In the genomic region with DNA sequence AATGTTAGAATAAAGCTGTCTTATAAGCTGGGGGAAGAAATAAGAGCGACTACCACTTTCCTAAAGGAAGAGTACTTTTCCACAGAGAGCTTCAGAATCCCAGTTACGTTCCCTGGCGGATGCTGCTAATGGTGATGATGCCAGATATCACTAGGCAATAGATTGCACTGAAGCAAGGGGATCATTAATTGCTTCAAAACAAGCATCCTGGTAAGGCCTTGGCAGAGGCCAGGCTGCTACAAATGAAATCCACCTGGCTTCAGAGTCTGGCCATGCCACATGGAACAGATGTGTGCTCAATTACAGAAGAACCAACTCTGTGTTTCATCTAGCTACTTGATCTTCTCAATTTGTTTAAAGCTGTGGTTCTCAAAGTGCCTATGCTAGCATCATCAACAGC, we compare ENCODE assay signal across 20 cellular contexts. TPM values are rescaled to one million over a fixed set of nuclear protein-coding genes. Genes with fewer than 3 reads are reported as not detected.
DNase-seq lines count a peak whose midpoint lies in the region; ATAC-seq, FAIRE-seq and TF ChIP-seq lines count a peak whose summit lies in the region.
"Had no signal": no experiment of that assay in that cellular context is flagged by ENCODE, and none has a peak within 500 bp of the region (broad histone marks: within the 10 kb centered on the region; RNA-seq: fewer than 3 reads in every experiment).

No MANE protein-coding gene starts in this region.

- H3K9me3 ChIP-seq in astrocyte (ENCODE audit: insufficient read depth, low read depth, low read length), result no peaks in the 10 kb centered on the region
- no peaks in the 10 kb centered on the region for H3K9me3 ChIP-seq in lung (ENCODE audit: control insufficient read depth in 2 of 2, insufficient read depth in 1 of 2, low read length in 1 of 2)
- no peaks in the 10 kb centered on the region for H3K9me3 ChIP-seq in mucosa of descending colon
- H3K9me3 ChIP-seq: thoracic aorta had no signal

- no peaks in the 10 kb centered on the region for H3K27me3 Mint-ChIP-seq in astrocyte (ENCODE audit: low read depth, unreplicated experiment)
- H3K27me3 Mint-ChIP-seq in activated T-helper 17 cell treated with anti-CD3 and anti-CD28 coated beads, Interleukin-2, amount 50 U/mL, for 72 hours, result peaks cover 24% of the 10 kb centered on the region

- peak overlapping the region; percentile 81; the same call in 1 of the 2 replicates for H3K4me2 ChIP-seq in KMS-11
- H3K4me2 ChIP-seq in astrocyte (ENCODE audit: low read length), result no peak overlapping the region

- FAIRE-seq in astrocyte (lab: Jason Lieb, UNC), result no peak
- FAIRE-seq: K562 had no signal

- no peaks in the 10 kb centered on the region for H3K79me2 ChIP-seq in KMS-11 (ENCODE audit: insufficient read depth, low read depth)
- peaks cover 89% of the 10 kb centered on the region for H3K79me2 ChIP-seq in astrocyte (ENCODE audit: insufficient read depth, low read length)

- ATAC-seq in lung (ENCODE audit: insufficient read depth, low FRiP score), result no peak
- no peak for ATAC-seq in activated T-helper 17 cell treated with anti-CD3 and anti-CD28 coated beads, Interleukin-2, amount 50 U/mL, for 72 hours (replicated peaks)
- no peak for ATAC-seq in mucosa of descending colon
- ATAC-seq: K562, sciatic nerve had no signal

- H3K27me3 ChIP-seq in KMS-11 (ENCODE audit: insufficient read depth, low read depth), result no peaks in the 10 kb centered on the region
- H3K27me3 ChIP-seq in astrocyte (ENCODE audit: insufficient read depth, low read length), result no peaks in the 10 kb centered on the region
- no peaks in the 10 kb centered on the region for H3K27me3 ChIP-seq in lung (ENCODE audit: control insufficient read depth, insufficient read depth)

- H3K4me3 ChIP-seq in KMS-11 (IDR thresholded peaks at IDR 0.05; ENCODE audit: insufficient read depth, low read depth, low read length) (no peak overlapping the region), astrocyte (ENCODE audit: insufficient read depth, low read depth, low read length) (no peak overlapping the region), lung (no peak overlapping the region), mucosa of descending colon (no peak overlapping the region)
- H3K4me3 ChIP-seq: K562, thoracic aorta had no signal

- intact Hi-C loops in mucosa of descending colon (cut with DNase I, micrococcal nuclease), result no loop called here

- H3K4me3 Mint-ChIP-seq in astrocyte (ENCODE audit: unreplicated experiment), result no peak overlapping the region
- no peak overlapping the region for H3K4me3 Mint-ChIP-seq in activated T-helper 17 cell treated with anti-CD3 and anti-CD28 coated beads, Interleukin-2, amount 50 U/mL, for 72 hours
- H3K4me3 Mint-ChIP-seq: activated CD4-positive, alpha-beta T cell treated with anti-CD3 and anti-CD28 coated beads, Interleukin-2, amount 10 ng/mL, durations not matched to agents 24 days and 14 days; CD4-positive, CD25-positive, alpha-beta regulatory T cell had no signal

- 91% methylated on average over 3 of the region's 3 CpGs for WGBS in lung, 2 donors

- H4K20me1 ChIP-seq in KMS-11 (ENCODE audit: insufficient read depth) (no peaks in the 10 kb centered on the region), astrocyte (ENCODE audit: insufficient read depth, low read length) (peaks cover 36% of the 10 kb centered on the region)

- no peak for TF ChIP-seq CTCF in KMS-11 (conservative IDR thresholded peaks at IDR 0.05; ENCODE audit: low read depth, low read length)
- TF ChIP-seq CTCF in astrocyte (IDR thresholded peaks at IDR 0.05; ENCODE audit: insufficient read depth, low read depth, low read length), result no peak
- no peak for TF ChIP-seq CTCF in lung (IDR thresholded peaks at IDR 0.05; ENCODE audit: control extremely low read depth, extremely low read depth)
- TF ChIP-seq CTCF in mucosa of descending colon (IDR thresholded peaks at IDR 0.05), result no peak

- H3K27ac Mint-ChIP-seq in astrocyte (ENCODE audit: unreplicated experiment), result peak overlapping the region; percentile 44
- no peak overlapping the region for H3K27ac Mint-ChIP-seq in activated T-helper 17 cell treated with anti-CD3 and anti-CD28 coated beads, Interleukin-2, amount 50 U/mL, for 72 hours
- H3K27ac Mint-ChIP-seq: activated CD4-positive, alpha-beta T cell treated with anti-CD3 and anti-CD28 coated beads, Interleukin-2, amount 10 ng/mL, durations not matched to agents 24 days and 14 days; CD4-positive, CD25-positive, alpha-beta regulatory T cell had no signal

- H3K4me1 ChIP-seq in KMS-11 (ENCODE audit: low read depth, poor library complexity, severe bottlenecking) (peaks cover 59% of the 10 kb centered on the region), astrocyte (ENCODE audit: insufficient read depth, low read length) (peaks cover 38% of the 10 kb centered on the region), lung (ENCODE audit: control insufficient read depth in 2 of 2, insufficient read depth in 2 of 2, low read length in 2 of 2) (peaks cover 20 to 46% of the 10 kb centered on the region in 2 donors), mucosa of descending colon (ENCODE audit: low read depth) (no peaks in the 10 kb centered on the region)

- DNase-seq in DMS 273 treated with DMSO at 0.1 percent for 48 hours (lab: John Stamatoyannopoulos, UW) (peak; percentile 96), astrocyte (ENCODE audit: low read depth) (no peak), lung (ENCODE audit: low spot score) (no peak), NCI-H345 (lab: John Stamatoyannopoulos, UW) (no peak), mucosa of descending colon (no peak)
- DNase-seq: activated CD4-positive, alpha-beta T cell treated with anti-CD3 and anti-CD28 coated beads, Interleukin-2, amount 10 ng/mL, durations not matched to agents 24 days and 14 days; activated CD8-positive, alpha-beta memory T cell treated with anti-CD3 and anti-CD28 coated beads, Interleukin-2, amount 50 U/mL, for 48 hours; activated naive CD4-positive, alpha-beta T cell treated with Interleukin-2 at 50 U/mL for 16 hours; CD4-positive, CD25-positive, alpha-beta regulatory T cell; hippocampal formation; kidney glomerular epithelial cell; occipital lobe; stimulated activated CD4-positive, alpha-beta T cell treated with anti-CD3 and anti-CD28 coated beads, Interleukin-2, amount 100 ng/mL, for 24 hours had no signal

- H3K27ac ChIP-seq in KMS-11 (peak overlapping the region; percentile 14; the same call in 1 of the 2 replicates), astrocyte (ENCODE audit: low read depth, low read length) (no peak overlapping the region), lung (ENCODE audit: low read depth in 1 of 2, low read length in 1 of 2) (peak overlapping the region; percentile 57 to 83)
- H3K27ac ChIP-seq: HL-60, thoracic aorta had no signal

- no peak overlapping the region for H3K9ac ChIP-seq in KMS-11
- no peak overlapping the region for H3K9ac ChIP-seq in astrocyte (ENCODE audit: low read length)

- H3K4me1 Mint-ChIP-seq in astrocyte (ENCODE audit: low read depth, unreplicated experiment), result peaks cover 75% of the 10 kb centered on the region
- H3K4me1 Mint-ChIP-seq in activated T-helper 17 cell treated with anti-CD3 and anti-CD28 coated beads, Interleukin-2, amount 50 U/mL, for 72 hours, result no peaks in the 10 kb centered on the region
- H3K4me1 Mint-ChIP-seq: activated CD4-positive, alpha-beta T cell treated with anti-CD3 and anti-CD28 coated beads, Interleukin-2, amount 10 ng/mL, durations not matched to agents 24 days and 14 days; CD4-positive, CD25-positive, alpha-beta regulatory T cell had no signal

- no peak overlapping the region for H2AFZ ChIP-seq in KMS-11 (ENCODE audit: low read depth)
- H2AFZ ChIP-seq in astrocyte (ENCODE audit: low read depth, low read length), result no peak overlapping the region

- H3K9me3 Mint-ChIP-seq in astrocyte (ENCODE audit: unreplicated experiment), result no peaks in the 10 kb centered on the region
- H3K9me3 Mint-ChIP-seq in activated T-helper 17 cell treated with anti-CD3 and anti-CD28 coated beads, Interleukin-2, amount 50 U/mL, for 72 hours, result no peaks in the 10 kb centered on the region
- H3K9me3 Mint-ChIP-seq: activated CD4-positive, alpha-beta T cell treated with anti-CD3 and anti-CD28 coated beads, Interleukin-2, amount 10 ng/mL, durations not matched to agents 24 days and 14 days; CD4-positive, CD25-positive, alpha-beta regulatory T cell had no signal

- no peaks in the 10 kb centered on the region for H3K36me3 Mint-ChIP-seq in astrocyte (ENCODE audit: low read depth, unreplicated experiment)
- H3K36me3 Mint-ChIP-seq in activated T-helper 17 cell treated with anti-CD3 and anti-CD28 coated beads, Interleukin-2, amount 50 U/mL, for 72 hours (ENCODE audit: low read depth), result no peaks in the 10 kb centered on the region
- H3K36me3 Mint-ChIP-seq: CD4-positive, CD25-positive, alpha-beta regulatory T cell had no signal

- H3K36me3 ChIP-seq in KMS-11 (ENCODE audit: insufficient read depth) (no peaks in the 10 kb centered on the region), astrocyte (ENCODE audit: insufficient read depth, low read length) (no peaks in the 10 kb centered on the region), lung (ENCODE audit: control insufficient read depth in 2 of 2, insufficient read depth in 2 of 2, low read length in 2 of 2) (no peaks in the 10 kb centered on the region), mucosa of descending colon (ENCODE audit: low read depth) (no peaks in the 10 kb centered on the region)
- H3K36me3 ChIP-seq: thoracic aorta had no signal

RNA-seq across cellular contexts. Expression of a gene that starts 19.8 kb away (rescaled TPM):
- 21.3 and 27.7 TPM in 2 replicates for total RNA-seq in astrocyte
- 10 to 100 TPM; 12.4 to 19.6 TPM for total RNA-seq in lung
- 10 to 100 TPM in 1 of 2 donors, 1 to 10 TPM in 1; 6.9 to 15.2 TPM for polyA plus RNA-seq in lung
- not detected for total RNA-seq in activated T-helper 17 cell treated with anti-CD3 and anti-CD28 coated beads, Interleukin-2, amount 50 U/mL, for 72 hours
- 10 to 100 TPM in 1 of 3 donors, 1 to 10 TPM in 2; 1.1 to 11.6 (median 1.7) TPM for total RNA-seq in mucosa of descending colon
- total RNA-seq: activated CD4-positive, alpha-beta T cell treated with anti-CD3 and anti-CD28 coated beads, Interleukin-2, amount 10 ng/mL, durations not matched to agents 24 days and 14 days; CD4-positive, CD25-positive, alpha-beta regulatory T cell; K562; OCI-LY7 had no signal
- polyA plus RNA-seq: CD4-positive, CD25-positive, alpha-beta regulatory T cell; K562 had no signal
